In genomic region chr3:64224826-64225606, GRCh38 we compare ENCODE assay signal across 9 cellular contexts. TPM values are rescaled to one million over a fixed set of nuclear protein-coding genes. Genes with fewer than 3 reads are reported as not detected.
DNase-seq lines count a peak whose midpoint lies in the region; ATAC-seq, FAIRE-seq and TF ChIP-seq lines count a peak whose summit lies in the region.
"Had no signal": no experiment of that assay in that cellular context is flagged by ENCODE, and none has a peak within 500 bp of the region (broad histone marks: within the 10 kb centered on the region; RNA-seq: fewer than 3 reads in every experiment).

Gene PRICKLE2, minus strand, starts transcription at chr3:64225466. Its CDS starts 26,539 bp downstream, at chr3:64198927.

- ATAC-seq in HG03103 (IDR thresholded peaks at IDR 0.05; ENCODE audit: low read depth, unreplicated experiment) (peak; percentile 97), pancreas (peak; percentile 73 to 88 (median 84)), HG03196 (IDR thresholded peaks at IDR 0.05; ENCODE audit: unreplicated experiment) (no peak)

- intact Hi-C loops in adrenal gland (cut with DNase I) (no loop called here), cardiac septum (cut with DNase I) (loop anchor here (2.0 to 5.0 kb wide), 2 partner anchors 42 to 172 kb away; no protein-coding TSS in a partner anchor), pancreas (cut with DNase I) (no loop called here)

- FAIRE-seq in pancreas (lab: Jason Lieb, UNC) = no peak
- FAIRE-seq: A204.1 had no signal

- H3K27ac ChIP-seq in adrenal gland (peak within 1 kb of the TSS in 3 of 5 donors; percentile 9 to 78 (median 72)), pancreas (peak within 1 kb of the TSS in 3 of 4 donors; percentile 15 to 73 (median 52))

- WGBS in adrenal gland, 4 donors = 43 to 53% (median 47%) methylated on average over 13 of the region's 13 CpGs
- 51 to 63% methylated on average over 13 of the region's 13 CpGs for WGBS in pancreas, 2 donors

- H3K9me3 ChIP-seq in adrenal gland (replicated peaks in 1 of 3) (no peaks in the 10 kb centered on the region), pancreas (no peaks in the 10 kb centered on the region)

- H3K27me3 ChIP-seq in adrenal gland (no peaks in the 10 kb centered on the region), pancreas (no peaks in the 10 kb centered on the region)

- DNase-seq in SIG-M5 treated with dmso at 0.1 percent for 504 hours (lab: John Stamatoyannopoulos, UW; ENCODE audit: unreplicated experiment) (peak; percentile 45), SIG-M5 (lab: John Stamatoyannopoulos, UW) (no peak), adrenal gland (peak; percentile 33 to 89 (median 52)), cardiac septum (ENCODE audit: low spot score) (peak; percentile 83), pancreas (peak; percentile 39 to 71 (median 48)), Kasumi-1 (lab: John Stamatoyannopoulos, UW) (no peak)

- H3K4me1 ChIP-seq in adrenal gland (replicated peaks in 1 of 2) (no peaks in the 10 kb centered on the region), pancreas (peaks cover 0 to 3% (median 0%) of the 10 kb centered on the region in 3 donors)

- H3K36me3 ChIP-seq in adrenal gland (replicated peaks in 1 of 2) (no peaks in the 10 kb centered on the region), pancreas (no peaks in the 10 kb centered on the region)

- TF ChIP-seq CTCF in adrenal gland (IDR thresholded peaks at IDR 0.05) = peak in 2 of 6 experiments; percentile 28 to 38
- no peak for TF ChIP-seq CTCF in pancreas (IDR thresholded peaks at IDR 0.05)

- H3K4me3 ChIP-seq in adrenal gland = peak within 1 kb of the TSS in 1 of 4 donors; percentile 3
- peak within 1 kb of the TSS in 2 of 4 donors; percentile 5 to 17 for H3K4me3 ChIP-seq in pancreas

- TF ChIP-seq POLR2A in adrenal gland (IDR thresholded peaks at IDR 0.05) = no peak

RNA-seq across cellular contexts. Expression of gene PRICKLE2, which starts in this region (rescaled TPM):
- total RNA-seq in adrenal gland (10 to 100 TPM in 2 of 8 donors, 1 to 10 TPM in 6; 5.4 to 14.4 (median 9.1) TPM), cardiac septum (12.4 TPM), pancreas (10 to 100 TPM in 2 of 6 donors, 1 to 10 TPM in 4; 5.0 to 13.9 (median 8.7) TPM)
- polyA plus RNA-seq in adrenal gland (1 to 10 TPM; 1.3 to 2.6 (median 2.2) TPM), pancreas (1 to 10 TPM; 1.5 to 4.1 TPM)

Comparison
In these comparisons a context has a peak if more than half of its experiments do, and no peak if none do; other contexts are left out.
1. DNase-seq: peak in SIG-M5 treated with dmso at 0.1 percent for 504 hours (single experiment), adrenal gland (7 of 7), cardiac septum (single experiment) and pancreas (6 of 6); none in SIG-M5 (single experiment) and Kasumi-1 (0 of 2).